17 cellular contexts compared by ENCODE assay signal in the genomic region with DNA sequence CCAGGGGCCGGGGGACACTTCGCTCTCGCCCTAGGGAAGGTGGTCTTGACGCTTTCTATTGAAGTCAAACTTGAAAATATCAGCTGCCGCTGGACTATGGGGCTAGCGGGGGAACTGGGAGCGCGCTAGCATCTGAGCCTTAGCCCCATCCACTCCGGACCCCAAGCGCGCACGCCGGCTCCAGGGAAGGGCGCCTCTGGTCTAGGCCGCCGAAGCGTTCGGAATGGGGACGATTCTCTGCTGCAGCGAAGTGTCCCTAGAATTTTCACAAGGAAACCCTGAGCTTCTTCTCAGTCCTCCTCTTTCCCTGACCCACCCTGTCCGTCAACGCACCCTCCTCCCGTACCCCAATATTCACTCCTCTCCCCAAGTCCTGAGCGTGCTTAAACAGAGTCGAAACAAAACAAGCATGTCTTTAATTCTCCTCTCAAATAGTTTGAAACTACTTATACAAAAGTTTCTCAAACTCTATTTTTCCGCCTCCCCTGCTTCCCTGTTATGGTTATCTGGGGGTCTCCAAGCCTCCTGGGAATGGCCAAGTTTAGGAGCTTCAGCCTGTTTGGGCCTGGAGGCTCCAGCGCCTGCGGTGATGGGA. TPM values are rescaled to one million over a fixed set of nuclear protein-coding genes. Genes with fewer than 3 reads are reported as not detected.
A peak's percentile ranks its signal among the peaks of the same experiment; 100 is the strongest.
DNase-seq lines count a peak whose midpoint lies in the region; ATAC-seq, FAIRE-seq and TF ChIP-seq lines count a peak whose summit lies in the region.
"Had no signal": no experiment of that assay in that cellular context is flagged by ENCODE, and none has a peak within 500 bp of the region (broad histone marks: within the 10 kb centered on the region; RNA-seq: fewer than 3 reads in every experiment).

No MANE protein-coding gene starts in this region.

- WGBS in A549 (ENCODE audit: missing lambda C conversion rate), result 91% methylated on average over 26 of the region's 28 CpGs

- H3K27ac ChIP-seq in A549 (no peak overlapping the region), ascending aorta (no peak overlapping the region)
- H3K27ac ChIP-seq: SJSA1, uterus had no signal

- H3K4me1 ChIP-seq in A549 (no peaks in the 10 kb centered on the region), Caco-2 (no peaks in the 10 kb centered on the region), ascending aorta (peaks cover 0 to 5% of the 10 kb centered on the region in 2 donors)
- H3K4me1 ChIP-seq: BE2C had no signal

- TF ChIP-seq CTCF in A549 (IDR thresholded peaks at IDR 0.05), result no peak
- no peak for TF ChIP-seq CTCF in Caco-2 (IDR thresholded peaks at IDR 0.05; ENCODE audit: insufficient read depth in 1 of 2, low read depth in 1 of 2, low read length in 1 of 2, severe bottlenecking in 1 of 2, unreplicated experiment in 1 of 2)
- TF ChIP-seq CTCF in ascending aorta (IDR thresholded peaks at IDR 0.05), result no peak

- H3K27ac Mint-ChIP-seq in Caco-2 (ENCODE audit: unreplicated experiment), result no peak overlapping the region
- peak overlapping the region in 1 of 6 donors; percentile 16 for H3K27ac Mint-ChIP-seq in naive B cell
- H3K27ac Mint-ChIP-seq: activated T-cell treated with anti-CD3 and anti-CD28 coated beads, Interleukin-2, amount 50 U/mL, for 24 hours had no signal

- DNase-seq in A549 (ENCODE audit: low read depth in 1 of 2, low spot score in 1 of 2) (no peak), Caco-2 (no peak), ascending aorta (ENCODE audit: low spot score in 2 of 2) (no peak), naive B cell (no peak)
- DNase-seq in activated CD4-positive, CD25-positive, alpha-beta regulatory T cell treated with anti-CD3 and anti-CD28 coated beads, Interleukin-2, amount 50 U/mL, for 72 hours, result no peak
- DNase-seq in activated CD4-positive, alpha-beta T cell treated with anti-CD3 and anti-CD28 coated beads, Interleukin-2, amount 50 U/mL, for 48 hours, result no peak
- DNase-seq: aorta, GOT3, uterus had no signal

- no peak for TF ChIP-seq EP300 in A549 (IDR thresholded peaks at IDR 0.05)

- H3K27me3 Mint-ChIP-seq in Caco-2 (ENCODE audit: insufficient read depth, unreplicated experiment) (peaks cover 20% of the 10 kb centered on the region), naive B cell (peaks cover 55 to 87% (median 78%) of the 10 kb centered on the region in 3 donors)

- H3K4me3 Mint-ChIP-seq in Caco-2 (ENCODE audit: unreplicated experiment) (peak overlapping the region; percentile 67), naive B cell (peak overlapping the region in 7 of 8 donors; percentile 30 to 76 (median 59))

- intact Hi-C loops in Caco-2 (cut with micrococcal nuclease; ENCODE audit: unreplicated experiment) (loop anchor here (10.0 kb wide), 1 partner anchor 183 kb away; no protein-coding TSS in a partner anchor), ascending aorta (cut with DNase I) (no loop called here)

- H3K36me3 ChIP-seq in Caco-2 (ENCODE audit: control insufficient read depth, insufficient read depth, low read length) (no peaks in the 10 kb centered on the region), ascending aorta (no peaks in the 10 kb centered on the region)
- H3K36me3 ChIP-seq: BE2C, SJSA1, uterus had no signal

- H3K9me3 ChIP-seq in A549 (no peaks in the 10 kb centered on the region), Caco-2 (no peaks in the 10 kb centered on the region), ascending aorta (no peaks in the 10 kb centered on the region)
- H3K9me3 ChIP-seq: BE2C, uterus had no signal

- peak overlapping the region; percentile 51 for H3K4me2 ChIP-seq in A549

- TF ChIP-seq RAD21 in A549 (conservative IDR thresholded peaks at IDR 0.05 in 1 of 2, IDR thresholded peaks at IDR 0.05 in 1 of 2), result no peak

- H3K9me3 Mint-ChIP-seq in Caco-2 (ENCODE audit: unreplicated experiment) (no peaks in the 10 kb centered on the region), naive B cell (peaks cover 0 to 15% (median 3%) of the 10 kb centered on the region in 7 donors)
- H3K9me3 Mint-ChIP-seq: activated T-cell treated with anti-CD3 and anti-CD28 coated beads, Interleukin-2, amount 50 U/mL, for 24 hours had no signal

- ATAC-seq in A549 (no peak), naive B cell (ENCODE audit: low read depth in 2 of 2) (no peak), HG03439 (IDR thresholded peaks at IDR 0.05; ENCODE audit: unreplicated experiment) (no peak), HG02588 (IDR thresholded peaks at IDR 0.05; ENCODE audit: unreplicated experiment) (no peak)

- CTCF ChIA-PET in A549 (lab: Yijun Ruan, JAX) (interaction anchor here (0.6 to 5.4 kb wide), 7 partner anchors 15 to 273 kb away, joined by 3 to 40 read pairs (median 11); no protein-coding TSS in a partner anchor), Caco-2 (lab: Charles Lee) (interaction anchor here (1.5 kb wide), 1 partner anchor 19 kb away, joined by 6 read pairs; no protein-coding TSS in a partner anchor)

- H3K4me3 ChIP-seq in A549 (no peak overlapping the region), Caco-2 (ENCODE audit: low read depth, low read length) (no peak overlapping the region), ascending aorta (peak overlapping the region; percentile 20 to 35)
- H3K4me3 ChIP-seq: uterus had no signal

- BruUV-seq in Caco-2 (replicated peaks; lab: Mats Ljungman, UMichigan), result no TSS peak

- FAIRE-seq in A549 (lab: Jason Lieb, UNC), result no peak
- FAIRE-seq: G401.6 had no signal

- TF ChIP-seq POLR2A in A549 (IDR thresholded peaks at IDR 0.05; ENCODE audit: low read length), result no peak

- H3K36me3 Mint-ChIP-seq in Caco-2 (ENCODE audit: insufficient read depth, unreplicated experiment) (no peaks in the 10 kb centered on the region), naive B cell (peaks cover 6 to 16% of the 10 kb centered on the region in 2 donors)

- POLR2A ChIA-PET in A549 (lab: Yijun Ruan, JAX) (no interaction called here), Caco-2 (lab: Charles Lee) (no interaction called here)

- H3K4me1 Mint-ChIP-seq in Caco-2 (ENCODE audit: low read depth, unreplicated experiment), result no peaks in the 10 kb centered on the region
- H3K4me1 Mint-ChIP-seq in naive B cell, result peaks cover 20 to 45% (median 22%) of the 10 kb centered on the region in 3 donors

- H3K27me3 ChIP-seq in Caco-2 (replicated peaks; ENCODE audit: control insufficient read depth, insufficient read depth, low read length), result no peaks in the 10 kb centered on the region
- peaks cover 11% of the 10 kb centered on the region for H3K27me3 ChIP-seq in ascending aorta

TF ChIP-seq in A549, 52 proteins besides CTCF, POLR2A, EP300 and RAD21:
- TF ChIP-seq KDM1A (IDR thresholded peaks at IDR 0.05; ENCODE audit: low read depth) (no peak), ZNF302 (CRISPR knock-in tag; IDR thresholded peaks at IDR 0.05) (no peak)

RNA-seq across cellular contexts. Expression of a gene that starts 5.0 kb away (rescaled TPM):
- polyA plus RNA-seq in A549 (2011; rRNA removed) (not detected in 2 replicates), A549 (2017; fragmentation: RNase III; extraction: RNeasy Plus Mini Kit Qiagen cat#74134 plus additional on column Dnase treatment) (not detected in 3 replicates), naive B cell (ENCODE audit: low read depth in 6 of 6) (not detected)
- not detected in 2 replicates for polyA plus RNA-seq in A549 (2012; cell fraction: cytosol; rRNA removed)
- polyA plus RNA-seq in A549 (2012; cell fraction: nucleus; rRNA removed), result not detected in 2 replicates
- not detected in 2 replicates for polyA minus RNA-seq in A549 (2011; rRNA and poly(A)+ RNA removed)
- total RNA-seq in Caco-2 (2022) (not detected in 2 replicates), ascending aorta (not detected)
- total RNA-seq: aorta, dermis microvascular lymphatic vessel endothelial cell, pulmonary artery endothelial cell, SJSA1, uterus had no signal
- polyA plus RNA-seq: aorta had no signal

RNA-seq across cellular contexts. Expression of a gene that starts 48.3 kb away (rescaled TPM):
- not detected in 2 replicates for polyA plus RNA-seq in A549 (2011; rRNA removed)
- not detected in 2 replicates for polyA plus RNA-seq in A549 (2012; cell fraction: cytosol; rRNA removed)
- polyA plus RNA-seq in A549 (2012; cell fraction: nucleus; rRNA removed), result not detected in 2 replicates
- polyA plus RNA-seq in A549 (2017; fragmentation: RNase III; extraction: RNeasy Plus Mini Kit Qiagen cat#74134 plus additional on column Dnase treatment), result not detected in 3 replicates
- polyA minus RNA-seq in A549 (2011; rRNA and poly(A)+ RNA removed), result not detected in 2 replicates
- total RNA-seq in Caco-2 (2022), result not detected in 2 replicates
- total RNA-seq in ascending aorta, result not detected
- not detected for polyA plus RNA-seq in naive B cell (ENCODE audit: low read depth in 6 of 6)
- total RNA-seq: aorta, dermis microvascular lymphatic vessel endothelial cell, pulmonary artery endothelial cell, SJSA1, uterus had no signal

RNA-seq across cellular contexts. Expression of a gene that starts 50.2 kb away (rescaled TPM):
- not detected in 2 replicates for polyA plus RNA-seq in A549 (2011; rRNA removed)
- not detected in 2 replicates for polyA plus RNA-seq in A549 (2012; cell fraction: cytosol; rRNA removed)
- not detected in 2 replicates for polyA plus RNA-seq in A549 (2012; cell fraction: nucleus; rRNA removed)
- not detected in 3 replicates for polyA plus RNA-seq in A549 (2017; fragmentation: RNase III; extraction: RNeasy Plus Mini Kit Qiagen cat#74134 plus additional on column Dnase treatment)
- not detected in 2 replicates for polyA minus RNA-seq in A549 (2011; rRNA and poly(A)+ RNA removed)
- not detected in 2 replicates for total RNA-seq in Caco-2 (2022)
- not detected for total RNA-seq in ascending aorta
- not detected for polyA plus RNA-seq in naive B cell (ENCODE audit: low read depth in 6 of 6)
- total RNA-seq: aorta, dermis microvascular lymphatic vessel endothelial cell, pulmonary artery endothelial cell, SJSA1, uterus had no signal

Comparison
In these comparisons a context has a peak if more than half of its experiments do, and no peak if none do; other contexts are left out.
1. H3K4me3 ChIP-seq: peak in ascending aorta (2 of 2); none in A549 (single experiment) and Caco-2 (single experiment).